Comparison of ENCODE assay signal across 8 cellular contexts in the genomic region with DNA sequence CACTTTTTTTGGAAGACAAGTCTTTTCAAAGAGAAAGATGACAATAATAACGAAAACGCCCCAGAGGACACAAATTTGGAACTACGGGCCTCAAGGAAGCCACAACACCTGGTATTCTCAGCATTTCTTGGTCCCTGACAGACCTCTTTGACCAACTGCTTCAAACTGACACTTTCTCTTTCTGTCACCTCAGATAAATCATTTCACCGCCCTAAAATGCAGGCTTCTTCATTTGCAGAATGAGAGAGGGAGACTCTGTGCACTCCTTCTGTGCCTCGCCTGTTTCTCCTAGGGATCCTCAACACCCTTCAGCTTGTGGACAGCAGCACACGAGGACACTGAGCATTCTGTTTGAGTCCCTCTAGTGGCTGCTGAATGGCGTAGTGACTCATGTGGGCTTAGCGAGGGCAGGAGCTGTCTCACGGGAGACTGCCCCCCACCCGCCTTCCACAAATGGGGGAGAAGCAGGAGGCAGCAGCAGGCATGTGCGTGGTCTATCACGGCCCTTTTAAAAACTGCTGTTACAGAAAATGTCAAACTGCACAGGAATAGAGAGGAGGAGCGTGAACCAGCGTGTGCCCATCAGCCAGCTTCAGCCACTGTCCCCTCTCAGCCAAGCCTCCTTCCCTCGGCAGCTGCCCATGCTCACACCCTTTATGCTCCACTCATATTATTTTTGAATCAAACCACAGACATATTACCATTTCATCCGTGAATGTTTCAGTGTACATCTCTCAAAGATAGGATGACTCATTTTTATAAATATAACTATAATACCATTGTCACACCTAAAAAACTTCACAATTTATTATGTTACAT. TPM values are rescaled to one million over a fixed set of nuclear protein-coding genes. Genes with fewer than 3 reads are reported as not detected.
DNase-seq lines count a peak whose midpoint lies in the region; ATAC-seq and TF ChIP-seq lines count a peak whose summit lies in the region.

No MANE protein-coding gene starts in this region.

- H3K27me3 Mint-ChIP-seq in glutamatergic neuron (ENCODE audit: unreplicated experiment) = peaks cover 8% of the 10 kb centered on the region

- H3K4me3 ChIP-seq in Peyer's patch = no peak overlapping the region

- H3K36me3 ChIP-seq in Peyer's patch = peaks cover 0 to 3% (median 0%) of the 10 kb centered on the region in 3 donors

- H3K9me3 Mint-ChIP-seq in glutamatergic neuron (ENCODE audit: unreplicated experiment) = peaks cover 1% of the 10 kb centered on the region

- H3K4me1 Mint-ChIP-seq in glutamatergic neuron (ENCODE audit: low read depth, unreplicated experiment) = no peaks in the 10 kb centered on the region

- ATAC-seq in GM19025 (IDR thresholded peaks at IDR 0.05; ENCODE audit: low read depth, unreplicated experiment) = peak; percentile 47
- peak; percentile 69 for ATAC-seq in HG03045 (IDR thresholded peaks at IDR 0.05; ENCODE audit: unreplicated experiment)
- peak; percentile 26 for ATAC-seq in stimulated activated naive CD8-positive, alpha-beta T cell treated with anti-CD3 and anti-CD28 coated beads, Interleukin-15, Interleukin-2, amounts not matched to agents 100 U/mL and 50 U/mL, for 24 hours

- no peak for TF ChIP-seq POLR2A in Peyer's patch (IDR thresholded peaks at IDR 0.05)

- no peak overlapping the region for H3K27ac ChIP-seq in Peyer's patch

- H3K4me1 ChIP-seq in Peyer's patch = peaks cover 0 to 9% (median 0%) of the 10 kb centered on the region in 4 donors

- TF ChIP-seq CTCF in Peyer's patch (IDR thresholded peaks at IDR 0.05) (peak in 5 of 6 experiments; percentile 13 to 47 (median 29)), glutamatergic neuron (IDR thresholded peaks at IDR 0.05; ENCODE audit: partially characterized antibody, unreplicated experiment) (peak; percentile 49)

- DNase-seq in D341Med (ENCODE audit: low spot score) (peak; percentile 51), Peyer's patch (no peak), glutamatergic neuron (no peak), dedifferentiated amniotic fluid mesenchymal stem cell (ENCODE audit: extremely low spot score) (no peak), NCI-H1930 (lab: John Stamatoyannopoulos, UW) (no peak)
- no peak for DNase-seq in stimulated activated naive CD8-positive, alpha-beta T cell treated with anti-CD3 and anti-CD28 coated beads, Interleukin-15, Interleukin-2, amounts not matched to agents 100 U/mL and 50 U/mL, for 24 hours

- H3K27ac Mint-ChIP-seq in glutamatergic neuron (ENCODE audit: unreplicated experiment) = no peak overlapping the region

- H3K36me3 Mint-ChIP-seq in glutamatergic neuron (ENCODE audit: unreplicated experiment) = no peaks in the 10 kb centered on the region

- no peak overlapping the region for H3K4me3 Mint-ChIP-seq in glutamatergic neuron (ENCODE audit: unreplicated experiment)

- H3K27me3 ChIP-seq in Peyer's patch = no peaks in the 10 kb centered on the region

- H3K9me3 ChIP-seq in Peyer's patch = no peaks in the 10 kb centered on the region

RNA-seq across cellular contexts. Expression of a gene that starts 41.4 kb away (rescaled TPM):
- total RNA-seq in Peyer's patch (100 to 1,000 TPM in 3 of 4 donors, 10 to 100 TPM in 1; 14.0 to 177 (median 135) TPM), glutamatergic neuron (ENCODE audit: unreplicated experiment) (12.7 TPM)
